Comparison of ENCODE assay signal across 20 cellular contexts in genomic region chr21:31008355-31008754, GRCh38. TPM values are rescaled to one million over a fixed set of nuclear protein-coding genes. Genes with fewer than 3 reads are reported as not detected.
DNase-seq lines count a peak whose midpoint lies in the region; ATAC-seq and TF ChIP-seq lines count a peak whose summit lies in the region.
"Had no signal": no experiment of that assay in that cellular context is flagged by ENCODE, and none has a peak within 500 bp of the region (broad histone marks: within the 10 kb centered on the region; RNA-seq: fewer than 3 reads in every experiment).

No MANE protein-coding gene starts in this region.

- H3K9me3 ChIP-seq in RWPE2 (ENCODE audit: severe bottlenecking) (no peaks in the 10 kb centered on the region), right cardiac atrium (ENCODE audit: control insufficient read depth, low read length) (no peaks in the 10 kb centered on the region)
- H3K9me3 ChIP-seq: BE2C had no signal

- no peaks in the 10 kb centered on the region for H3K36me3 ChIP-seq in RWPE2 (ENCODE audit: low read depth)
- H3K36me3 ChIP-seq: BE2C had no signal

- ATAC-seq in RWPE2 (ENCODE audit: low read depth) (peak; percentile 71), GM19328 (IDR thresholded peaks at IDR 0.05; ENCODE audit: unreplicated experiment) (no peak), right cardiac atrium (no peak)
- ATAC-seq: GM23338, HepG2 had no signal

- intact Hi-C loops in right cardiac atrium (cut with DNase I), result no loop called here

- no peak for TF ChIP-seq CTCF in RWPE2 (IDR thresholded peaks at IDR 0.05; ENCODE audit: poor library complexity, severe bottlenecking)

- WGBS in right cardiac atrium, result 96% methylated on average over 1 of the region's 1 CpG

- no peaks in the 10 kb centered on the region for H3K4me1 ChIP-seq in RWPE2 (ENCODE audit: insufficient read depth, poor library complexity, severe bottlenecking)
- H3K4me1 ChIP-seq in right cardiac atrium (ENCODE audit: control insufficient read depth, insufficient read depth, low read length), result no peaks in the 10 kb centered on the region
- H3K4me1 ChIP-seq: BE2C had no signal

- H3K27ac ChIP-seq in RWPE2 (ENCODE audit: poor library complexity, severe bottlenecking) (no peak overlapping the region), epithelial cell of prostate (no peak overlapping the region), right cardiac atrium (ENCODE audit: low read length) (no peak overlapping the region)

- H3K27me3 ChIP-seq in RWPE2 (ENCODE audit: insufficient read depth, poor library complexity, severe bottlenecking), result no peaks in the 10 kb centered on the region
- no peaks in the 10 kb centered on the region for H3K27me3 ChIP-seq in right cardiac atrium (ENCODE audit: control insufficient read depth, insufficient read depth)
- H3K27me3 ChIP-seq: BE2C had no signal

- no peak overlapping the region for H3K4me3 ChIP-seq in RWPE2 (ENCODE audit: severe bottlenecking)
- no peak overlapping the region for H3K4me3 ChIP-seq in right cardiac atrium (ENCODE audit: low read length)
- H3K4me3 ChIP-seq: GM23338 had no signal

- DNase-seq in HT1080 (ENCODE audit: low read depth) (peak; percentile 3), RWPE2 (ENCODE audit: low spot score) (no peak), epithelial cell of prostate (ENCODE audit: low read depth, low spot score) (peak; percentile 26), kidney glomerular epithelial cell (lab: John Stamatoyannopoulos, UW) (no peak), right cardiac atrium (no peak)
- DNase-seq: ACHN; BE2C; C1 segment of cervical spinal cord; CD4-positive, CD25-positive, alpha-beta regulatory T cell; CD8-positive, alpha-beta memory T cell; COR-L47; DMS 273 treated with DMSO at 0.1 percent for 48 hours; DMS53; DND-41; HCEC 1CT had no signal

RNA-seq across cellular contexts. Expression of gene KRTAP19-8, which starts 29.9 kb away (rescaled TPM):
- total RNA-seq in HT1080 (2014; rRNA removed; shearing (Covaris generic)), result not detected in 2 replicates
- not detected in 2 replicates for polyA plus RNA-seq in HT1080 (2015; cell fraction: cytosol; rRNA removed)
- not detected in 2 replicates for polyA plus RNA-seq in HT1080 (2015; cell fraction: nucleus; rRNA removed)
- total RNA-seq in right cardiac atrium, result not detected
- polyA plus RNA-seq in right cardiac atrium, result not detected
- total RNA-seq: A172; CD4-positive, CD25-positive, alpha-beta regulatory T cell; CD8-positive, alpha-beta memory T cell; GM23338; HepG2 had no signal
- polyA plus RNA-seq: CD4-positive, CD25-positive, alpha-beta regulatory T cell; CD8-positive, alpha-beta memory T cell; GM23338; HepG2; IgD-negative memory B cell had no signal

Comparison
In these comparisons a context has a peak if more than half of its experiments do, and no peak if none do; other contexts are left out.
1. DNase-seq: peak in HT1080 (single experiment) and epithelial cell of prostate (single experiment); none in RWPE2 (single experiment), kidney glomerular epithelial cell (single experiment) and right cardiac atrium (0 of 3).